In genomic region chr2:23441414-23441813, GRCh38 we compare ENCODE assay signal across 8 cellular contexts.
"Had no signal": no experiment of that assay in that cellular context is flagged by ENCODE, and none has a peak within 500 bp of the region (broad histone marks: within the 10 kb centered on the region; RNA-seq: fewer than 3 reads in every experiment).

No MANE protein-coding gene starts in this region.

- FAIRE-seq: HTR-8/SVneo had no signal

- H3K27ac ChIP-seq: HL-60, KMS-11 had no signal

- H3K4me2 ChIP-seq: KMS-11 had no signal

- DNase-seq: GOT3, H7, HCEC 1CT, HFFc6, KBM-7 had no signal

- H3K9ac ChIP-seq: KMS-11 had no signal
